ENCODE assay signal across 8 cellular contexts in genomic region chr3:149638401-149639092, GRCh38. TPM values are rescaled to one million over a fixed set of nuclear protein-coding genes. Genes with fewer than 3 reads are reported as not detected.
DNase-seq lines count a peak whose midpoint lies in the region; ATAC-seq and TF ChIP-seq lines count a peak whose summit lies in the region.

No MANE protein-coding gene starts in this region.

- no peaks in the 10 kb centered on the region for H3K9me3 ChIP-seq in mammary epithelial cell (replicated peaks; ENCODE audit: insufficient read depth, low read length)
- H3K9me3 ChIP-seq in stomach smooth muscle (ENCODE audit: control insufficient read depth in 2 of 2, low read length in 2 of 2), result no peaks in the 10 kb centered on the region

- H3K36me3 ChIP-seq in mammary epithelial cell (ENCODE audit: insufficient read depth, low read length), result no peaks in the 10 kb centered on the region
- no peaks in the 10 kb centered on the region for H3K36me3 ChIP-seq in stomach smooth muscle (ENCODE audit: control insufficient read depth in 2 of 2, insufficient read depth in 2 of 2, low read length in 2 of 2)

- peak; percentile 83 for DNase-seq in HFF-Myc (ENCODE audit: extremely low read depth, low read depth)
- peak; percentile 48 for DNase-seq in mammary epithelial cell
- DNase-seq in stimulated activated CD4-positive, alpha-beta T cell treated with anti-CD3 and anti-CD28 coated beads, Interleukin-4, amount 100 ng/mL, for 4 hours, result no peak
- no peak for DNase-seq in T-helper 2 cell treated with Interferon-gamma antibody and Interleukin-4, amounts not matched to agents 5 μg/mL and 100 μg/mL, for 36 hours (ENCODE audit: low spot score)

- WGBS in mammary epithelial cell (ENCODE audit: low coverage, missing lambda C conversion rate), result 2% methylated on average over 12 of the region's 12 CpGs

- peak overlapping the region; percentile 44 for H3K4me2 ChIP-seq in mammary epithelial cell (ENCODE audit: insufficient read depth, low read depth, low read length)

- peak overlapping the region; percentile 8 for H2AFZ ChIP-seq in mammary epithelial cell (ENCODE audit: low read depth, low read length)

- intact Hi-C loops in mammary epithelial cell (cut with micrococcal nuclease), result no loop called here

- no peaks in the 10 kb centered on the region for H4K20me1 ChIP-seq in mammary epithelial cell (ENCODE audit: insufficient read depth, low read length)

- no peaks in the 10 kb centered on the region for H3K9me3 Mint-ChIP-seq in T-helper 2 cell treated with Interferon-gamma antibody and Interleukin-4, amounts not matched to agents 5 μg/mL and 100 μg/mL, for 36 hours

- no peak for ATAC-seq in HG02623 (IDR thresholded peaks at IDR 0.05; ENCODE audit: unreplicated experiment)
- ATAC-seq in HG03571 (IDR thresholded peaks at IDR 0.05; ENCODE audit: unreplicated experiment), result no peak

- CTCF ChIA-PET in mammary epithelial cell (lab: Charles Lee; ENCODE audit: low non-redundant PET), result no interaction called here

- H3K4me3 Mint-ChIP-seq in T-helper 2 cell treated with Interferon-gamma antibody and Interleukin-4, amounts not matched to agents 5 μg/mL and 100 μg/mL, for 36 hours, result no peak overlapping the region

- H3K36me3 Mint-ChIP-seq in T-helper 2 cell treated with Interferon-gamma antibody and Interleukin-4, amounts not matched to agents 5 μg/mL and 100 μg/mL, for 36 hours (ENCODE audit: low read depth), result no peaks in the 10 kb centered on the region

- H3K27ac ChIP-seq in mammary epithelial cell (ENCODE audit: insufficient read depth, low read depth, low read length) (peak overlapping the region; percentile 14), layer of hippocampus (ENCODE audit: low read depth, low read length) (peak overlapping the region; percentile 35), stomach smooth muscle (ENCODE audit: low read length) (peak overlapping the region; percentile 4)

- H3K27ac Mint-ChIP-seq in T-helper 2 cell treated with Interferon-gamma antibody and Interleukin-4, amounts not matched to agents 5 μg/mL and 100 μg/mL, for 36 hours, result no peak overlapping the region

- H3K4me1 Mint-ChIP-seq in T-helper 2 cell treated with Interferon-gamma antibody and Interleukin-4, amounts not matched to agents 5 μg/mL and 100 μg/mL, for 36 hours (ENCODE audit: low read depth), result no peaks in the 10 kb centered on the region

- dilution Hi-C loops in mammary epithelial cell (cut with HindIII; ENCODE audit: low sequenced_read_pairs), result no loop called here

- TF ChIP-seq CTCF in HFF-Myc (IDR thresholded peaks at IDR 0.05; ENCODE audit: low read depth, low read length, missing control alignments) (no peak), mammary epithelial cell (conservative IDR thresholded peaks at IDR 0.05 in 1 of 2, IDR thresholded peaks at IDR 0.05 in 1 of 2; ENCODE audit: extremely low read depth in 1 of 2, insufficient read depth in 1 of 2, low read depth in 1 of 2, low read length in 2 of 2) (no peak)

- in situ Hi-C loops in mammary epithelial cell (cut with MboI; ENCODE audit: low sequenced_read_pairs in 2 of 2), result no loop called here

- H3K4me1 ChIP-seq in mammary epithelial cell (ENCODE audit: insufficient read depth, low read length) (peaks cover 14% of the 10 kb centered on the region), stomach smooth muscle (ENCODE audit: control insufficient read depth, insufficient read depth, low read length) (peaks cover 38% of the 10 kb centered on the region)

- no peaks in the 10 kb centered on the region for H3K27me3 ChIP-seq in mammary epithelial cell (ENCODE audit: insufficient read depth, low read length)
- no peaks in the 10 kb centered on the region for H3K27me3 ChIP-seq in layer of hippocampus (ENCODE audit: control insufficient read depth, insufficient read depth, low read length)
- H3K27me3 ChIP-seq in stomach smooth muscle (ENCODE audit: control insufficient read depth in 1 of 2, insufficient read depth in 2 of 2, low read length in 2 of 2), result no peaks in the 10 kb centered on the region

- H3K79me2 ChIP-seq in mammary epithelial cell (ENCODE audit: insufficient read depth, low read length), result peaks cover 97% of the 10 kb centered on the region

- peak overlapping the region; percentile 14 for H3K9ac ChIP-seq in mammary epithelial cell (ENCODE audit: insufficient read depth, low read length)
- peak overlapping the region in 1 of 2 donors; percentile 43 for H3K9ac ChIP-seq in stomach smooth muscle (ENCODE audit: low read length in 2 of 2)

- H3K4me3 ChIP-seq in HFF-Myc (replicated peaks; ENCODE audit: low read depth, low read length) (peak overlapping the region; percentile 27), mammary epithelial cell (replicated peaks in 1 of 3; ENCODE audit: insufficient read depth in 1 of 3, low read depth in 2 of 3, low read length in 3 of 3) (peak overlapping the region in 2 of 3 experiments; percentile 11 to 23), stomach smooth muscle (ENCODE audit: low read length in 2 of 2) (peak overlapping the region; percentile 56 to 69)

- H3K27me3 Mint-ChIP-seq in T-helper 2 cell treated with Interferon-gamma antibody and Interleukin-4, amounts not matched to agents 5 μg/mL and 100 μg/mL, for 36 hours (ENCODE audit: low read depth), result peaks cover 26% of the 10 kb centered on the region

- no TSS peak for BruUV-seq in mammary epithelial cell (replicated peaks; lab: Mats Ljungman, UMichigan)

RNA-seq across cellular contexts. Expression of gene WWTR1, which starts 19.3 kb away (rescaled TPM):
- 10 to 100 TPM; 56.1 to 58.0 TPM for total RNA-seq in mammary epithelial cell
- polyA plus RNA-seq in mammary epithelial cell, result 76.3 TPM
- polyA minus RNA-seq in mammary epithelial cell, result 149 TPM

Comparison
In these comparisons a context has a peak if more than half of its experiments do, and no peak if none do; other contexts are left out.
1. DNase-seq: peak in HFF-Myc (single experiment) and mammary epithelial cell (single experiment); none in stimulated activated CD4-positive, alpha-beta T cell treated with anti-CD3 and anti-CD28 coated beads, Interleukin-4, amount 100 ng/mL, for 4 hours (0 of 2) and T-helper 2 cell treated with Interferon-gamma antibody and Interleukin-4, amounts not matched to agents 5 μg/mL and 100 μg/mL, for 36 hours (single experiment).
2. Peak in every context shown above with its lines, with median percentiles within 50 percentile points of each other: H3K4me3 ChIP-seq and H3K27ac ChIP-seq.